ENCODE assay signal across 1 cellular context in the genomic region with DNA sequence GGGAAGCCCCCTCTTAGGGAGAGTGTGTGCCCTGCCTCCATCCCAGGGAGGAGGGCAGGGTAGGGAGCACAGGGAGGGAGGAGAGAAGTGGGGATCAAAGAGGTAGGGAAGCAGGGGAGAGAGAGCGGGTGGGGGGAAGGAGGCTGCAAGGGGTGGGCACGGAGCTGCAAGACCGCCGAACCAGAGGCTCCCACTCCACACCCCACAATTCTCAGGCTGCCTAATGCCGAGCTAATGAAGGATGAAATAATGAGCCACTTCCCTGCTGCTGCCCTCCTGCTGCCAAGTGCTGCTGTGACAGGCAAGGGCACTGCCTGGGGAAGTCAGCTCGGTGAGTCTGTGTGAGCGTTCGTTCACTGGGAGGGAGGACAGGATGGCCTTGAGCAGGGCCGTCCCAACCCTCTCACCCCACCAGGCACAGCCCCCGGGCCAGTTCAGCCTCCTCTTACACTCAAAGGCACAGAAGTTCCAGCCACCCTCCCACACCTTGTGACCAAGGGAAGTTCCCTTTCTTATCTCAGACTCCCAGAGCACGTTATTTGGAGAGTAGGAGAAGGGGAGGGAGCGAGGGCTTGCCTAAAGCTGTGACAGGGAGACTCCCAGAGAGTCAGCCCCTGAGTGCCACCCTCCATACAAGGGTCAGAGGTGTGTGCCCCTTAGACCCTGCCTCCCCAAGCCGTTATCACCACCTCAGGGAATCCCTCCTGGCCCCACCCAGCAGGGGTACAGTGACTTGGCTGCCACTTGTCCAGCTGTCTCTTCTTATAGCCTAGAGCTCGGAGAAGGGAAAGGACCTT.
TF ChIP-seq lines count a peak whose summit lies in the region.

No MANE protein-coding gene starts in this region.

TF ChIP-seq in HepG2, 621 proteins besides CTCF, POLR2A, EP300 and RAD21 (continues in another document):
- TF ChIP-seq RBM22 (optimal IDR thresholded peaks at IDR 0.05; ENCODE audit: low read length) = no peak
- TF ChIP-seq ZKSCAN5 (CRISPR knock-in tag; IDR thresholded peaks at IDR 0.05) = no peak
- no peak for TF ChIP-seq ZFP82 (CRISPR knock-in tag; IDR thresholded peaks at IDR 0.05; ENCODE audit: borderline replicate concordance)
- TF ChIP-seq MIXL1 (CRISPR knock-in tag; IDR thresholded peaks at IDR 0.05) = no peak
- TF ChIP-seq, protein P1, sequence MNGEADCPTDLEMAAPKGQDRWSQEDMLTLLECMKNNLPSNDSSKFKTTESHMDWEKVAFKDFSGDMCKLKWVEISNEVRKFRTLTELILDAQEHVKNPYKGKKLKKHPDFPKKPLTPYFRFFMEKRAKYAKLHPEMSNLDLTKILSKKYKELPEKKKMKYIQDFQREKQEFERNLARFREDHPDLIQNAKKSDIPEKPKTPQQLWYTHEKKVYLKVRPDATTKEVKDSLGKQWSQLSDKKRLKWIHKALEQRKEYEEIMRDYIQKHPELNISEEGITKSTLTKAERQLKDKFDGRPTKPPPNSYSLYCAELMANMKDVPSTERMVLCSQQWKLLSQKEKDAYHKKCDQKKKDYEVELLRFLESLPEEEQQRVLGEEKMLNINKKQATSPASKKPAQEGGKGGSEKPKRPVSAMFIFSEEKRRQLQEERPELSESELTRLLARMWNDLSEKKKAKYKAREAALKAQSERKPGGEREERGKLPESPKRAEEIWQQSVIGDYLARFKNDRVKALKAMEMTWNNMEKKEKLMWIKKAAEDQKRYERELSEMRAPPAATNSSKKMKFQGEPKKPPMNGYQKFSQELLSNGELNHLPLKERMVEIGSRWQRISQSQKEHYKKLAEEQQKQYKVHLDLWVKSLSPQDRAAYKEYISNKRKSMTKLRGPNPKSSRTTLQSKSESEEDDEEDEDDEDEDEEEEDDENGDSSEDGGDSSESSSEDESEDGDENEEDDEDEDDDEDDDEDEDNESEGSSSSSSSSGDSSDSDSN (CRISPR knock-in tag; IDR thresholded peaks at IDR 0.05) = 0 out of 2 replicates have a peak, but pooled peaks have one; percentile 36
- peak; percentile 6; the same call in 1 of the 2 replicates for TF ChIP-seq HNF4G (IDR thresholded peaks at IDR 0.05; ENCODE audit: borderline replicate concordance, low read depth, low read length)
- TF ChIP-seq HNF4G (CRISPR knock-in tag; IDR thresholded peaks at IDR 0.05; ENCODE audit: borderline replicate concordance, low read depth) = no peak
- TF ChIP-seq ZBTB3 (CRISPR knock-in tag; IDR thresholded peaks at IDR 0.05; ENCODE audit: borderline replicate concordance, low read depth) = no peak
- peak; percentile 85 for TF ChIP-seq ZNF263 (CRISPR knock-in tag; IDR thresholded peaks at IDR 0.05)
- TF ChIP-seq ZNF615 (CRISPR knock-in tag; IDR thresholded peaks at IDR 0.05; ENCODE audit: borderline replicate concordance) = no peak
- no peak for TF ChIP-seq ZNF207 (IDR thresholded peaks at IDR 0.05; ENCODE audit: borderline replicate concordance)
- TF ChIP-seq GABPB1 (CRISPR knock-in tag; IDR thresholded peaks at IDR 0.05) = 0 out of 2 replicates have a peak, but pooled peaks have one; percentile 19
- no peak for TF ChIP-seq NONO (IDR thresholded peaks at IDR 0.05)
- no peak for TF ChIP-seq NONO (CRISPR knock-in tag; conservative IDR thresholded peaks at IDR 0.05)
- no peak for TF ChIP-seq NFKB2 (CRISPR knock-in tag; IDR thresholded peaks at IDR 0.05; ENCODE audit: borderline replicate concordance)
- TF ChIP-seq NCOR1 (IDR thresholded peaks at IDR 0.05; ENCODE audit: borderline replicate concordance, low read length) = no peak
- TF ChIP-seq ZSCAN22 (CRISPR knock-in tag; IDR thresholded peaks at IDR 0.05) = no peak
- no peak for TF ChIP-seq ELF3 (CRISPR knock-in tag; IDR thresholded peaks at IDR 0.05)
- no peak for TF ChIP-seq ZNF496 (CRISPR knock-in tag; IDR thresholded peaks at IDR 0.05; ENCODE audit: insufficient replicate concordance)
- no peak for TF ChIP-seq KLF13 (CRISPR knock-in tag; IDR thresholded peaks at IDR 0.05)
- no peak for TF ChIP-seq GFI1 (CRISPR knock-in tag; IDR thresholded peaks at IDR 0.05; ENCODE audit: borderline replicate concordance)
- TF ChIP-seq ZBTB21 (CRISPR knock-in tag; IDR thresholded peaks at IDR 0.05) = no peak
- TF ChIP-seq, protein P2, sequence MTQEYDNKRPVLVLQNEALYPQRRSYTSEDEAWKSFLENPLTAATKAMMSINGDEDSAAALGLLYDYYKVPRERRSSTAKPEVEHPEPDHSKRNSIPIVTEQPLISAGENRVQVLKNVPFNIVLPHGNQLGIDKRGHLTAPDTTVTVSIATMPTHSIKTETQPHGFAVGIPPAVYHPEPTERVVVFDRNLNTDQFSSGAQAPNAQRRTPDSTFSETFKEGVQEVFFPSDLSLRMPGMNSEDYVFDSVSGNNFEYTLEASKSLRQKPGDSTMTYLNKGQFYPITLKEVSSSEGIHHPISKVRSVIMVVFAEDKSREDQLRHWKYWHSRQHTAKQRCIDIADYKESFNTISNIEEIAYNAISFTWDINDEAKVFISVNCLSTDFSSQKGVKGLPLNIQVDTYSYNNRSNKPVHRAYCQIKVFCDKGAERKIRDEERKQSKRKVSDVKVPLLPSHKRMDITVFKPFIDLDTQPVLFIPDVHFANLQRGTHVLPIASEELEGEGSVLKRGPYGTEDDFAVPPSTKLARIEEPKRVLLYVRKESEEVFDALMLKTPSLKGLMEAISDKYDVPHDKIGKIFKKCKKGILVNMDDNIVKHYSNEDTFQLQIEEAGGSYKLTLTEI (CRISPR knock-in tag; conservative IDR thresholded peaks at IDR 0.05) = no peak
- TF ChIP-seq SAFB2 (CRISPR knock-in tag; IDR thresholded peaks at IDR 0.05; ENCODE audit: borderline replicate concordance, low read depth) = no peak
- TF ChIP-seq SALL2 (CRISPR knock-in tag; IDR thresholded peaks at IDR 0.05) = no peak
- no peak for TF ChIP-seq GATAD2A (CRISPR knock-in tag; IDR thresholded peaks at IDR 0.05)
- TF ChIP-seq, protein P3, sequence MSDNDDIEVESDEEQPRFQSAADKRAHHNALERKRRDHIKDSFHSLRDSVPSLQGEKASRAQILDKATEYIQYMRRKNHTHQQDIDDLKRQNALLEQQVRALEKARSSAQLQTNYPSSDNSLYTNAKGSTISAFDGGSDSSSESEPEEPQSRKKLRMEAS (IDR thresholded peaks at IDR 0.05) = no peak
- TF ChIP-seq ZNF556 (CRISPR knock-in tag; IDR thresholded peaks at IDR 0.05; ENCODE audit: borderline replicate concordance) = no peak
- no peak for TF ChIP-seq ZNF510 (CRISPR knock-in tag; IDR thresholded peaks at IDR 0.05; ENCODE audit: low read depth)
- TF ChIP-seq, protein P4, sequence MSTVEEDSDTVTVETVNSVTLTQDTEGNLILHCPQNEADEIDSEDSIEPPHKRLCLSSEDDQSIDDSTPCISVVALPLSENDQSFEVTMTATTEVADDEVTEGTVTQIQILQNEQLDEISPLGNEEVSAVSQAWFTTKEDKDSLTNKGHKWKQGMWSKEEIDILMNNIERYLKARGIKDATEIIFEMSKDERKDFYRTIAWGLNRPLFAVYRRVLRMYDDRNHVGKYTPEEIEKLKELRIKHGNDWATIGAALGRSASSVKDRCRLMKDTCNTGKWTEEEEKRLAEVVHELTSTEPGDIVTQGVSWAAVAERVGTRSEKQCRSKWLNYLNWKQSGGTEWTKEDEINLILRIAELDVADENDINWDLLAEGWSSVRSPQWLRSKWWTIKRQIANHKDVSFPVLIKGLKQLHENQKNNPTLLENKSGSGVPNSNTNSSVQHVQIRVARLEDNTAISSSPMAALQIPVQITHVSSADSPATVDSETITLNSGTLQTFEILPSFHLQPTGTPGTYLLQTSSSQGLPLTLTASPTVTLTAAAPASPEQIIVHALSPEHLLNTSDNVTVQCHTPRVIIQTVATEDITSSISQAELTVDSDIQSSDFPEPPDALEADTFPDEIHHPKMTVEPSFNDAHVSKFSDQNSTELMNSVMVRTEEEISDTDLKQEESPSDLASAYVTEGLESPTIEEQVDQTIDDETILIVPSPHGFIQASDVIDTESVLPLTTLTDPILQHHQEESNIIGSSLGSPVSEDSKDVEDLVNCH (CRISPR knock-in tag; IDR thresholded peaks at IDR 0.05) = no peak
- no peak for TF ChIP-seq ZNF737 (CRISPR knock-in tag; IDR thresholded peaks at IDR 0.05; ENCODE audit: borderline replicate concordance)
- no peak for TF ChIP-seq GLI4 (CRISPR knock-in tag; IDR thresholded peaks at IDR 0.05; ENCODE audit: borderline replicate concordance)
- TF ChIP-seq KDM2A (CRISPR knock-in tag; IDR thresholded peaks at IDR 0.05; ENCODE audit: borderline replicate concordance, low read depth) = peak; percentile 47; the same call in 1 of the 2 replicates
- no peak for TF ChIP-seq SATB2 (CRISPR knock-in tag; IDR thresholded peaks at IDR 0.05)
- no peak for TF ChIP-seq PHF5A (CRISPR knock-in tag; IDR thresholded peaks at IDR 0.05; ENCODE audit: low read depth, unreplicated experiment)
- no peak for TF ChIP-seq HMGA1 (CRISPR knock-in tag; conservative IDR thresholded peaks at IDR 0.05)
- 0 out of 2 replicates have a peak, but pooled peaks have one; percentile 10 for TF ChIP-seq FOSL2 (CRISPR knock-in tag; IDR thresholded peaks at IDR 0.05)
- TF ChIP-seq ZNF446 (CRISPR knock-in tag; IDR thresholded peaks at IDR 0.05) = no peak
- TF ChIP-seq ZNF83 (CRISPR knock-in tag; IDR thresholded peaks at IDR 0.05; ENCODE audit: borderline replicate concordance) = no peak
- TF ChIP-seq U2AF2 (IDR thresholded peaks at IDR 0.05; ENCODE audit: low read depth, low read length) = no peak
- no peak for TF ChIP-seq ZNF563 (CRISPR knock-in tag; IDR thresholded peaks at IDR 0.05)
- TF ChIP-seq, protein P5, sequence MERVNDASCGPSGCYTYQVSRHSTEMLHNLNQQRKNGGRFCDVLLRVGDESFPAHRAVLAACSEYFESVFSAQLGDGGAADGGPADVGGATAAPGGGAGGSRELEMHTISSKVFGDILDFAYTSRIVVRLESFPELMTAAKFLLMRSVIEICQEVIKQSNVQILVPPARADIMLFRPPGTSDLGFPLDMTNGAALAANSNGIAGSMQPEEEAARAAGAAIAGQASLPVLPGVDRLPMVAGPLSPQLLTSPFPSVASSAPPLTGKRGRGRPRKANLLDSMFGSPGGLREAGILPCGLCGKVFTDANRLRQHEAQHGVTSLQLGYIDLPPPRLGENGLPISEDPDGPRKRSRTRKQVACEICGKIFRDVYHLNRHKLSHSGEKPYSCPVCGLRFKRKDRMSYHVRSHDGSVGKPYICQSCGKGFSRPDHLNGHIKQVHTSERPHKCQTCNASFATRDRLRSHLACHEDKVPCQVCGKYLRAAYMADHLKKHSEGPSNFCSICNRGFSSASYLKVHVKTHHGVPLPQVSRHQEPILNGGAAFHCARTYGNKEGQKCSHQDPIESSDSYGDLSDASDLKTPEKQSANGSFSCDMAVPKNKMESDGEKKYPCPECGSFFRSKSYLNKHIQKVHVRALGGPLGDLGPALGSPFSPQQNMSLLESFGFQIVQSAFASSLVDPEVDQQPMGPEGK (CRISPR knock-in tag; IDR thresholded peaks at IDR 0.05) = peak; percentile 81
- TF ChIP-seq SOX13 (IDR thresholded peaks at IDR 0.05) = no peak
- no peak for TF ChIP-seq SOX13 (CRISPR knock-in tag; conservative IDR thresholded peaks at IDR 0.05 in 1 of 2, IDR thresholded peaks at IDR 0.05 in 1 of 2)
- no peak for TF ChIP-seq MXI1 (IDR thresholded peaks at IDR 0.05; ENCODE audit: borderline replicate concordance, low read depth, low read length)
- TF ChIP-seq ZNF512B (CRISPR knock-in tag; IDR thresholded peaks at IDR 0.05; ENCODE audit: borderline replicate concordance) = no peak
- TF ChIP-seq MYNN (CRISPR knock-in tag; IDR thresholded peaks at IDR 0.05; ENCODE audit: low read depth) = no peak
- no peak for TF ChIP-seq EZH2 (conservative IDR thresholded peaks at IDR 0.05; ENCODE audit: low read depth, low read length)
- TF ChIP-seq, protein P6, sequence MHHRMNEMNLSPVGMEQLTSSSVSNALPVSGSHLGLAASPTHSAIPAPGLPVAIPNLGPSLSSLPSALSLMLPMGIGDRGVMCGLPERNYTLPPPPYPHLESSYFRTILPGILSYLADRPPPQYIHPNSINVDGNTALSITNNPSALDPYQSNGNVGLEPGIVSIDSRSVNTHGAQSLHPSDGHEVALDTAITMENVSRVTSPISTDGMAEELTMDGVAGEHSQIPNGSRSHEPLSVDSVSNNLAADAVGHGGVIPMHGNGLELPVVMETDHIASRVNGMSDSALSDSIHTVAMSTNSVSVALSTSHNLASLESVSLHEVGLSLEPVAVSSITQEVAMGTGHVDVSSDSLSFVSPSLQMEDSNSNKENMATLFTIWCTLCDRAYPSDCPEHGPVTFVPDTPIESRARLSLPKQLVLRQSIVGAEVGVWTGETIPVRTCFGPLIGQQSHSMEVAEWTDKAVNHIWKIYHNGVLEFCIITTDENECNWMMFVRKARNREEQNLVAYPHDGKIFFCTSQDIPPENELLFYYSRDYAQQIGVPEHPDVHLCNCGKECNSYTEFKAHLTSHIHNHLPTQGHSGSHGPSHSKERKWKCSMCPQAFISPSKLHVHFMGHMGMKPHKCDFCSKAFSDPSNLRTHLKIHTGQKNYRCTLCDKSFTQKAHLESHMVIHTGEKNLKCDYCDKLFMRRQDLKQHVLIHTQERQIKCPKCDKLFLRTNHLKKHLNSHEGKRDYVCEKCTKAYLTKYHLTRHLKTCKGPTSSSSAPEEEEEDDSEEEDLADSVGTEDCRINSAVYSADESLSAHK (CRISPR knock-in tag; IDR thresholded peaks at IDR 0.05; ENCODE audit: borderline replicate concordance) = no peak
- TF ChIP-seq ZNF605 (CRISPR knock-in tag; IDR thresholded peaks at IDR 0.05) = 0 out of 2 replicates have a peak, but pooled peaks have one; percentile 35
- no peak for TF ChIP-seq SOX5 (CRISPR knock-in tag; IDR thresholded peaks at IDR 0.05; ENCODE audit: borderline replicate concordance)
- TF ChIP-seq, protein P7, sequence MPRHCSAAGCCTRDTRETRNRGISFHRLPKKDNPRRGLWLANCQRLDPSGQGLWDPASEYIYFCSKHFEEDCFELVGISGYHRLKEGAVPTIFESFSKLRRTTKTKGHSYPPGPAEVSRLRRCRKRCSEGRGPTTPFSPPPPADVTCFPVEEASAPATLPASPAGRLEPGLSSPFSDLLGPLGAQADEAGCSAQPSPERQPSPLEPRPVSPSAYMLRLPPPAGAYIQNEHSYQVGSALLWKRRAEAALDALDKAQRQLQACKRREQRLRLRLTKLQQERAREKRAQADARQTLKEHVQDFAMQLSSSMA (CRISPR knock-in tag; IDR thresholded peaks at IDR 0.05) = no peak
- no peak for TF ChIP-seq ADNP (CRISPR knock-in tag; IDR thresholded peaks at IDR 0.05)
- TF ChIP-seq HNRNPL (IDR thresholded peaks at IDR 0.05; ENCODE audit: low read depth, low read length) = 0 out of 2 replicates have a peak, but pooled peaks have one; percentile 40
- TF ChIP-seq MTF2 (CRISPR knock-in tag; IDR thresholded peaks at IDR 0.05; ENCODE audit: borderline replicate concordance) = no peak
